19 cellular contexts compared by ENCODE assay signal in the genomic region with DNA sequence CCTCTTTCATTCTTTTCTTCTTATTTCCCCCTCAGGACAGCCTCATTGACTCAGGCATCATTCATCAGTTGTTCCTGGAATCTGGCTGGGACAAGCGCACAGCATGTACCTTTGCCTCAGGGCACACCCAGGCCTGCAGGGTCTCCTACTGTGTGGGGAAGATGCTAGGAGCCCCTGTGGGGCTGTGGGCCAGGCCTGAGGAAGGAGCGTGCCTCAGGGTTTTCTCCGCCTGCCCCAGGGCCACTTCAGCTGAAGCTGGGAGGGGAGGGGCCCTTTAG. TPM values are rescaled to one million over a fixed set of nuclear protein-coding genes. Genes with fewer than 3 reads are reported as not detected.
DNase-seq lines count a peak whose midpoint lies in the region; ATAC-seq, FAIRE-seq and TF ChIP-seq lines count a peak whose summit lies in the region.
"Had no signal": no experiment of that assay in that cellular context is flagged by ENCODE, and none has a peak within 500 bp of the region (broad histone marks: within the 10 kb centered on the region; RNA-seq: fewer than 3 reads in every experiment).

No MANE protein-coding gene starts in this region.

- no peak for TF ChIP-seq RAD21 in HepG2 (CRISPR knock-in tag; IDR thresholded peaks at IDR 0.05)

- H3K27me3 ChIP-seq in HepG2 (ENCODE audit: control insufficient read depth in 1 of 2, insufficient read depth in 2 of 2, low read length in 2 of 2) (no peaks in the 10 kb centered on the region), right lobe of liver (no peaks in the 10 kb centered on the region)
- H3K27me3 ChIP-seq: cardiac muscle cell, heart right ventricle had no signal

- no peak overlapping the region for H2AFZ ChIP-seq in HepG2 (ENCODE audit: low read length)

- H3K27ac ChIP-seq in HepG2 (ENCODE audit: extremely low read length, insufficient read depth, low read length): no peak overlapping the region
- H3K27ac ChIP-seq in right lobe of liver: no peak overlapping the region
- H3K27ac ChIP-seq: cardiac muscle cell, heart right ventricle had no signal

- H3K9ac ChIP-seq in HepG2 (ENCODE audit: insufficient read depth, low read depth, low read length): no peak overlapping the region

- peaks cover 14 to 15% of the 10 kb centered on the region in 2 experiments; a peak in 4 of 5 replicates for H3K36me3 ChIP-seq in HepG2 (replicated peaks in 1 of 2; ENCODE audit: control insufficient read depth in 1 of 2, insufficient read depth in 2 of 2, low read length in 2 of 2)
- H3K36me3 ChIP-seq in right lobe of liver: peaks cover 0 to 6% (median 0%) of the 10 kb centered on the region in 4 donors

- BruUV-seq in HepG2 (replicated peaks; lab: Mats Ljungman, UMichigan): no TSS peak

- in situ Hi-C loops in HepG2 (cut with HindIII; ENCODE audit: extremely low pct_ligation_motif_present, low pct_unique_long_range_greater_than_20kb): no loop called here

- no peak for DNase-seq in HepG2 (ENCODE audit: low spot score)
- no peak for DNase-seq in right lobe of liver
- DNase-seq in islet precursor cell: peak; percentile 82
- DNase-seq in NCI-H146 treated with DMSO at 0.1 percent for 48 hours (lab: John Stamatoyannopoulos, UW; ENCODE audit: unreplicated experiment): no peak
- DNase-seq in NCI-H748 treated with DMSO at 0.1 percent for 48 hours (lab: John Stamatoyannopoulos, UW): no peak
- DNase-seq in NCI-H524 (lab: John Stamatoyannopoulos, UW): no peak
- DNase-seq: activated CD4-positive, alpha-beta T cell treated with anti-CD3 and anti-CD28 coated beads, Interleukin-2, amount 50 U/mL, for 4 hours; activated naive CD8-positive, alpha-beta T cell treated with anti-CD3 and anti-CD28 coated beads, Interleukin-2, amount 10 ng/mL, durations not matched to agents 7 days and 5 days; activated T-cell treated with anti-CD3 and anti-CD28 coated beads, Interleukin-2, amount 50 U/mL, for 48 hours; heart right ventricle; NCI-H187 treated with DMSO at 0.1 percent for 48 hours; stimulated activated CD4-positive, alpha-beta T cell treated with anti-CD3 and anti-CD28 coated beads, Interleukin-15, amount 100 ng/mL, for 24 hours had no signal

- H3K9me3 ChIP-seq in HepG2 (ENCODE audit: low read length): no peaks in the 10 kb centered on the region
- H3K9me3 ChIP-seq in right lobe of liver: no peaks in the 10 kb centered on the region
- H3K9me3 ChIP-seq: heart right ventricle had no signal

- TF ChIP-seq EP300 in HepG2 (IDR thresholded peaks at IDR 0.05; ENCODE audit: low read depth in 2 of 2, low read length in 2 of 2) (no peak), HepG2 (CRISPR knock-in tag; IDR thresholded peaks at IDR 0.05; ENCODE audit: borderline replicate concordance) (no peak)

- H3K4me1 ChIP-seq in HepG2 (ENCODE audit: insufficient read depth, low read length) (peaks cover 55% of the 10 kb centered on the region), right lobe of liver (peaks cover 0 to 14% (median 0%) of the 10 kb centered on the region in 4 donors)
- H3K4me1 ChIP-seq: heart right ventricle had no signal

- 97% methylated on average over 3 of the region's 3 CpGs for WGBS in HepG2 (ENCODE audit: low lambda C conversion rate)
- 100% methylated on average over 1 of the region's 3 CpGs for WGBS in right lobe of liver (ENCODE audit: insufficient coverage, low coverage, low lambda C conversion rate, missing lambda C conversion rate)

- intact Hi-C loops in HepG2 (cut with micrococcal nuclease; ENCODE audit: unreplicated experiment): no loop called here
- intact Hi-C loops in right lobe of liver (cut with DNase I): no loop called here

- no peak overlapping the region for H3K4me2 ChIP-seq in HepG2 (ENCODE audit: low read depth, low read length)

- FAIRE-seq in HepG2 (lab: Jason Lieb, UNC): no peak
- FAIRE-seq: kidney, TTC549, urothelium cell line had no signal

- CTCF ChIA-PET in HepG2 (lab: Yijun Ruan, JAX; ENCODE audit: low intra/inter-chr PET ratio, low total read pairs): no interaction called here

- TF ChIP-seq CTCF in HepG2 (CRISPR knock-in tag; IDR thresholded peaks at IDR 0.05) (no peak), right lobe of liver (IDR thresholded peaks at IDR 0.05) (no peak)

- no peaks in the 10 kb centered on the region for H4K20me1 ChIP-seq in HepG2 (ENCODE audit: insufficient read depth, low read length)

- no peaks in the 10 kb centered on the region for H3K79me2 ChIP-seq in HepG2 (ENCODE audit: insufficient read depth, low read length)

- ATAC-seq in HepG2 (no peak), right lobe of liver (no peak), HG03571 (IDR thresholded peaks at IDR 0.05; ENCODE audit: unreplicated experiment) (no peak)
- ATAC-seq: heart right ventricle had no signal

- TF ChIP-seq POLR2A in HepG2 (IDR thresholded peaks at IDR 0.05; ENCODE audit: insufficient read depth in 1 of 2, low read depth in 2 of 2, low read length in 2 of 2) (no peak), right lobe of liver (IDR thresholded peaks at IDR 0.05) (no peak), Raji (IDR thresholded peaks at IDR 0.05; ENCODE audit: insufficient read depth, low read depth, low read length) (peak; percentile 28; the same call in 1 of the 2 replicates)

- POLR2A ChIA-PET in HepG2 (lab: Yijun Ruan, JAX): interaction anchor here (1.4 to 2.1 kb wide), 6 partner anchors 9 to 40 kb away, joined by 3 to 6 read pairs (median 4); partner anchors contain the start of genes FHOD1, NOL3 and TMEM208

- H3K4me3 ChIP-seq in HepG2 (replicated peaks in 1 of 3; ENCODE audit: insufficient read depth in 1 of 3, low read depth in 2 of 3, low read length in 3 of 3): no peak overlapping the region
- H3K4me3 ChIP-seq in right lobe of liver: no peak overlapping the region
- H3K4me3 ChIP-seq: cardiac muscle cell, heart right ventricle had no signal

RNA-seq across cellular contexts. Expression of gene ELMO3, which starts 7.8 kb away (rescaled TPM):
- 0.58 and 2.6 TPM in 2 replicates for total RNA-seq in HepG2 (2016; rRNA removed; fragmentation: Illumina TruSeq; extraction: Trizol)
- total RNA-seq in HepG2 (2016; cell fraction: cytosol; rRNA removed; fragmentation: Illumina TruSeq; extraction: Trizol; ENCODE audit: low read depth): 0.61 and 0.97 TPM in 2 replicates
- total RNA-seq in HepG2 (2016; cell fraction: insoluble cytoplasmic fraction; rRNA removed; fragmentation: Illumina TruSeq; extraction: Trizol): 0.46 and 2.4 TPM in 2 replicates
- total RNA-seq in HepG2 (2016; cell fraction: membrane; rRNA removed; fragmentation: Illumina TruSeq; extraction: Trizol): 1.1 and 1.3 TPM in 2 replicates
- total RNA-seq in HepG2 (2016; cell fraction: nucleus; rRNA removed; fragmentation: Illumina TruSeq; extraction: Trizol): 5.3 and 6.4 TPM in 2 replicates
- 4.0 and 5.7 TPM in 2 replicates for polyA plus RNA-seq in HepG2 (2011; rRNA removed)
- polyA plus RNA-seq in HepG2 (2011; cell fraction: cytosol; rRNA removed): 1.1 and 2.2 TPM in 2 replicates
- polyA plus RNA-seq in HepG2 (2011; cell fraction: nucleus; rRNA removed): 45.0 and 50.5 TPM in 2 replicates
- polyA plus RNA-seq in HepG2 (2012): 2.3 and 4.2 TPM in 2 replicates
- 1.5 TPM in 2 replicates for polyA plus RNA-seq in HepG2 (2016; cell fraction: cytosol; fragmentation: Illumina TruSeq; extraction: Trizol; ENCODE audit: low read depth)
- polyA plus RNA-seq in HepG2 (2016; cell fraction: insoluble cytoplasmic fraction; fragmentation: Illumina TruSeq; extraction: Trizol; ENCODE audit: low read depth): 0.64 and 0.70 TPM in 2 replicates
- polyA plus RNA-seq in HepG2 (2016; cell fraction: membrane; fragmentation: Illumina TruSeq; extraction: Trizol; ENCODE audit: low read depth): 1.5 and 1.8 TPM in 2 replicates
- 15.0 and 18.4 TPM in 2 replicates for polyA plus RNA-seq in HepG2 (2016; cell fraction: nucleus; fragmentation: Illumina TruSeq; extraction: Trizol; ENCODE audit: insufficient read depth, low read depth)
- 2.2 and 4.9 TPM in 2 replicates for polyA minus RNA-seq in HepG2 (2011; rRNA and poly(A)+ RNA removed; ENCODE audit: low replicate concordance)
- polyA minus RNA-seq in HepG2 (2011; cell fraction: cytosol; rRNA and poly(A)+ RNA removed): 0.62 TPM in 1 of 2 replicates, not detected in the other
- polyA minus RNA-seq in HepG2 (2011; cell fraction: nucleus; rRNA and poly(A)+ RNA removed): 3.5 and 6.0 TPM in 2 replicates
- 1 to 10 TPM; 1.8 to 8.0 (median 4.6) TPM for total RNA-seq in right lobe of liver

RNA-seq across cellular contexts. Expression of gene E2F4, which starts 14.8 kb away (rescaled TPM):
- total RNA-seq in HepG2 (2016; rRNA removed; fragmentation: Illumina TruSeq; extraction: Trizol): 73.7 and 84.8 TPM in 2 replicates
- 111 and 122 TPM in 2 replicates for total RNA-seq in HepG2 (2016; cell fraction: cytosol; rRNA removed; fragmentation: Illumina TruSeq; extraction: Trizol; ENCODE audit: low read depth)
- total RNA-seq in HepG2 (2016; cell fraction: insoluble cytoplasmic fraction; rRNA removed; fragmentation: Illumina TruSeq; extraction: Trizol): 66.9 and 81.3 TPM in 2 replicates
- total RNA-seq in HepG2 (2016; cell fraction: membrane; rRNA removed; fragmentation: Illumina TruSeq; extraction: Trizol): 156 and 162 TPM in 2 replicates
- 71.5 and 85.9 TPM in 2 replicates for total RNA-seq in HepG2 (2016; cell fraction: nucleus; rRNA removed; fragmentation: Illumina TruSeq; extraction: Trizol)
- polyA plus RNA-seq in HepG2 (2011; rRNA removed): 91.2 and 106 TPM in 2 replicates
- 63.8 and 83.4 TPM in 2 replicates for polyA plus RNA-seq in HepG2 (2011; cell fraction: cytosol; rRNA removed)
- 329 and 348 TPM in 2 replicates for polyA plus RNA-seq in HepG2 (2011; cell fraction: nucleus; rRNA removed)
- polyA plus RNA-seq in HepG2 (2012): 45.8 and 56.9 TPM in 2 replicates
- 109 and 110 TPM in 2 replicates for polyA plus RNA-seq in HepG2 (2016; cell fraction: cytosol; fragmentation: Illumina TruSeq; extraction: Trizol; ENCODE audit: low read depth)
- 72.0 and 83.6 TPM in 2 replicates for polyA plus RNA-seq in HepG2 (2016; cell fraction: insoluble cytoplasmic fraction; fragmentation: Illumina TruSeq; extraction: Trizol; ENCODE audit: low read depth)
- polyA plus RNA-seq in HepG2 (2016; cell fraction: membrane; fragmentation: Illumina TruSeq; extraction: Trizol; ENCODE audit: low read depth): 149 and 153 TPM in 2 replicates
- 186 TPM in 2 replicates for polyA plus RNA-seq in HepG2 (2016; cell fraction: nucleus; fragmentation: Illumina TruSeq; extraction: Trizol; ENCODE audit: insufficient read depth, low read depth)
- 122 and 150 TPM in 2 replicates for polyA minus RNA-seq in HepG2 (2011; rRNA and poly(A)+ RNA removed; ENCODE audit: low replicate concordance)
- polyA minus RNA-seq in HepG2 (2011; cell fraction: cytosol; rRNA and poly(A)+ RNA removed): 32.3 and 33.8 TPM in 2 replicates
- polyA minus RNA-seq in HepG2 (2011; cell fraction: nucleus; rRNA and poly(A)+ RNA removed): 77.0 and 99.3 TPM in 2 replicates
- 10 to 100 TPM; 14.4 to 36.4 (median 22.4) TPM for total RNA-seq in right lobe of liver

RNA-seq across cellular contexts. Expression of gene EXOC3L1, which starts 16.8 kb away (rescaled TPM):
- total RNA-seq in HepG2 (2016; rRNA removed; fragmentation: Illumina TruSeq; extraction: Trizol): not detected in 2 replicates
- not detected in 2 replicates for total RNA-seq in HepG2 (2016; cell fraction: cytosol; rRNA removed; fragmentation: Illumina TruSeq; extraction: Trizol; ENCODE audit: low read depth)
- not detected in 2 replicates for total RNA-seq in HepG2 (2016; cell fraction: insoluble cytoplasmic fraction; rRNA removed; fragmentation: Illumina TruSeq; extraction: Trizol)
- total RNA-seq in HepG2 (2016; cell fraction: membrane; rRNA removed; fragmentation: Illumina TruSeq; extraction: Trizol): not detected in 2 replicates
- not detected in 2 replicates for total RNA-seq in HepG2 (2016; cell fraction: nucleus; rRNA removed; fragmentation: Illumina TruSeq; extraction: Trizol)
- polyA plus RNA-seq in HepG2 (2011; rRNA removed): 0.10 and 0.12 TPM in 2 replicates
- polyA plus RNA-seq in HepG2 (2011; cell fraction: cytosol; rRNA removed): 0.15 and 0.21 TPM in 2 replicates
- polyA plus RNA-seq in HepG2 (2011; cell fraction: nucleus; rRNA removed): 1.1 and 1.6 TPM in 2 replicates
- 0.17 and 0.48 TPM in 2 replicates for polyA plus RNA-seq in HepG2 (2012)
- polyA plus RNA-seq in HepG2 (2016; cell fraction: cytosol; fragmentation: Illumina TruSeq; extraction: Trizol; ENCODE audit: low read depth): not detected in 2 replicates
- not detected in 2 replicates for polyA plus RNA-seq in HepG2 (2016; cell fraction: insoluble cytoplasmic fraction; fragmentation: Illumina TruSeq; extraction: Trizol; ENCODE audit: low read depth)
- polyA plus RNA-seq in HepG2 (2016; cell fraction: membrane; fragmentation: Illumina TruSeq; extraction: Trizol; ENCODE audit: low read depth): not detected in 2 replicates
- polyA plus RNA-seq in HepG2 (2016; cell fraction: nucleus; fragmentation: Illumina TruSeq; extraction: Trizol; ENCODE audit: insufficient read depth, low read depth): not detected in 2 replicates
- polyA minus RNA-seq in HepG2 (2011; rRNA and poly(A)+ RNA removed; ENCODE audit: low replicate concordance): 0.14 TPM in 1 of 2 replicates, not detected in the other
- polyA minus RNA-seq in HepG2 (2011; cell fraction: cytosol; rRNA and poly(A)+ RNA removed): not detected in 2 replicates
- 0.52 TPM in 1 of 2 replicates, not detected in the other for polyA minus RNA-seq in HepG2 (2011; cell fraction: nucleus; rRNA and poly(A)+ RNA removed)
- 1 to 10 TPM; 1.8 to 4.3 (median 2.5) TPM for total RNA-seq in right lobe of liver
- total RNA-seq: activated naive CD8-positive, alpha-beta T cell treated with anti-CD3 and anti-CD28 coated beads, Interleukin-2, amount 10 ng/mL, durations not matched to agents 7 days and 5 days; NCI-H460 had no signal

RNA-seq across cellular contexts. Expression of gene TMEM208, which starts 20.2 kb away (rescaled TPM):
- total RNA-seq in HepG2 (2016; rRNA removed; fragmentation: Illumina TruSeq; extraction: Trizol) (50.6 and 72.9 TPM in 2 replicates), right lobe of liver (10 to 100 TPM; 32.6 to 58.7 (median 40.5) TPM)
- 46.7 and 49.0 TPM in 2 replicates for total RNA-seq in HepG2 (2016; cell fraction: cytosol; rRNA removed; fragmentation: Illumina TruSeq; extraction: Trizol; ENCODE audit: low read depth)
- 52.7 and 71.2 TPM in 2 replicates for total RNA-seq in HepG2 (2016; cell fraction: insoluble cytoplasmic fraction; rRNA removed; fragmentation: Illumina TruSeq; extraction: Trizol)
- total RNA-seq in HepG2 (2016; cell fraction: membrane; rRNA removed; fragmentation: Illumina TruSeq; extraction: Trizol): 48.8 and 62.4 TPM in 2 replicates
- total RNA-seq in HepG2 (2016; cell fraction: nucleus; rRNA removed; fragmentation: Illumina TruSeq; extraction: Trizol): 57.5 and 64.0 TPM in 2 replicates
- 58.8 and 66.9 TPM in 2 replicates for polyA plus RNA-seq in HepG2 (2011; rRNA removed)
- polyA plus RNA-seq in HepG2 (2011; cell fraction: cytosol; rRNA removed): 86.4 and 95.7 TPM in 2 replicates
- 60.0 and 64.8 TPM in 2 replicates for polyA plus RNA-seq in HepG2 (2011; cell fraction: nucleus; rRNA removed)
- polyA plus RNA-seq in HepG2 (2012): 38.6 and 40.1 TPM in 2 replicates
- polyA plus RNA-seq in HepG2 (2016; cell fraction: cytosol; fragmentation: Illumina TruSeq; extraction: Trizol; ENCODE audit: low read depth): 47.9 and 51.3 TPM in 2 replicates
- 53.9 and 64.3 TPM in 2 replicates for polyA plus RNA-seq in HepG2 (2016; cell fraction: insoluble cytoplasmic fraction; fragmentation: Illumina TruSeq; extraction: Trizol; ENCODE audit: low read depth)
- polyA plus RNA-seq in HepG2 (2016; cell fraction: membrane; fragmentation: Illumina TruSeq; extraction: Trizol; ENCODE audit: low read depth): 49.5 and 59.3 TPM in 2 replicates
- 92.5 and 95.8 TPM in 2 replicates for polyA plus RNA-seq in HepG2 (2016; cell fraction: nucleus; fragmentation: Illumina TruSeq; extraction: Trizol; ENCODE audit: insufficient read depth, low read depth)
- polyA minus RNA-seq in HepG2 (2011; rRNA and poly(A)+ RNA removed; ENCODE audit: low replicate concordance): 76.4 and 93.1 TPM in 2 replicates
- polyA minus RNA-seq in HepG2 (2011; cell fraction: cytosol; rRNA and poly(A)+ RNA removed): 16.8 and 20.6 TPM in 2 replicates
- 58.8 and 60.5 TPM in 2 replicates for polyA minus RNA-seq in HepG2 (2011; cell fraction: nucleus; rRNA and poly(A)+ RNA removed)

RNA-seq across cellular contexts. Expression of gene MATCAP1, which starts 23.0 kb away (rescaled TPM):
- total RNA-seq in HepG2 (2016; rRNA removed; fragmentation: Illumina TruSeq; extraction: Trizol) (4.4 and 11.2 TPM in 2 replicates), right lobe of liver (10 to 100 TPM in 2 of 6 experiments, 1 to 10 TPM in 4; 3.5 to 13.8 (median 9.3) TPM)
- 1.6 and 1.8 TPM in 2 replicates for total RNA-seq in HepG2 (2016; cell fraction: cytosol; rRNA removed; fragmentation: Illumina TruSeq; extraction: Trizol; ENCODE audit: low read depth)
- 2.7 and 10.6 TPM in 2 replicates for total RNA-seq in HepG2 (2016; cell fraction: insoluble cytoplasmic fraction; rRNA removed; fragmentation: Illumina TruSeq; extraction: Trizol)
- 2.7 and 2.9 TPM in 2 replicates for total RNA-seq in HepG2 (2016; cell fraction: membrane; rRNA removed; fragmentation: Illumina TruSeq; extraction: Trizol)
- 17.2 and 18.4 TPM in 2 replicates for total RNA-seq in HepG2 (2016; cell fraction: nucleus; rRNA removed; fragmentation: Illumina TruSeq; extraction: Trizol)
- polyA plus RNA-seq in HepG2 (2011; rRNA removed): 24.5 and 27.2 TPM in 2 replicates
- 8.7 and 14.3 TPM in 2 replicates for polyA plus RNA-seq in HepG2 (2011; cell fraction: cytosol; rRNA removed)
- 237 and 259 TPM in 2 replicates for polyA plus RNA-seq in HepG2 (2011; cell fraction: nucleus; rRNA removed)
- polyA plus RNA-seq in HepG2 (2012): 13.7 and 14.6 TPM in 2 replicates
- polyA plus RNA-seq in HepG2 (2016; cell fraction: cytosol; fragmentation: Illumina TruSeq; extraction: Trizol; ENCODE audit: low read depth): 0.87 TPM in 2 replicates
- polyA plus RNA-seq in HepG2 (2016; cell fraction: insoluble cytoplasmic fraction; fragmentation: Illumina TruSeq; extraction: Trizol; ENCODE audit: low read depth): 2.4 and 4.1 TPM in 2 replicates
- polyA plus RNA-seq in HepG2 (2016; cell fraction: membrane; fragmentation: Illumina TruSeq; extraction: Trizol; ENCODE audit: low read depth): 2.0 and 2.4 TPM in 2 replicates
- 49.4 and 51.7 TPM in 2 replicates for polyA plus RNA-seq in HepG2 (2016; cell fraction: nucleus; fragmentation: Illumina TruSeq; extraction: Trizol; ENCODE audit: insufficient read depth, low read depth)
- 9.7 and 21.1 TPM in 2 replicates for polyA minus RNA-seq in HepG2 (2011; rRNA and poly(A)+ RNA removed; ENCODE audit: low replicate concordance)
- 3.8 and 4.3 TPM in 2 replicates for polyA minus RNA-seq in HepG2 (2011; cell fraction: cytosol; rRNA and poly(A)+ RNA removed)
- 45.8 and 47.5 TPM in 2 replicates for polyA minus RNA-seq in HepG2 (2011; cell fraction: nucleus; rRNA and poly(A)+ RNA removed)
